ENCODE assay signal across 8 cellular contexts in genomic region chr14:65102441-65103149, GRCh38. TPM values are rescaled to one million over a fixed set of nuclear protein-coding genes. Genes with fewer than 3 reads are reported as not detected.
DNase-seq lines count a peak whose midpoint lies in the region; ATAC-seq and TF ChIP-seq lines count a peak whose summit lies in the region.

MAX (minus strand) TSS chr14:65102517; CDS start chr14:65102339, 178 bp downstream.

- no peaks in the 10 kb centered on the region for H3K27me3 Mint-ChIP-seq in T-cell
- peaks cover 3% of the 10 kb centered on the region for H3K27me3 Mint-ChIP-seq in type B pancreatic cell

- peaks cover 18 to 38% of the 10 kb centered on the region in 2 donors for H3K4me1 ChIP-seq in adrenal gland (replicated peaks in 1 of 2)
- peaks cover 7 to 47% (median 36%) of the 10 kb centered on the region in 12 donors for H3K4me1 ChIP-seq in heart left ventricle

- POLR2A ChIA-PET in T-cell (lab: Charles Lee), result interaction anchor here (0.5 to 0.7 kb wide), 5 partner anchors 20 to 1461 kb away, joined by 3 to 11 read pairs (median 8); no protein-coding TSS in a partner anchor

- 0 to 3% (median 1%) methylated on average over 27 to 60 of the region's 61 CpGs; no CpG with 5 or more reads in 1 of the 4 donors for WGBS in adrenal gland, 4 donors
- 0 to 2% (median 1%) methylated on average over 16 to 60 of the region's 61 CpGs for WGBS in heart left ventricle, 4 donors

- H3K36me3 ChIP-seq in adrenal gland (replicated peaks in 1 of 2) (no peaks in the 10 kb centered on the region), heart left ventricle (peaks cover 0 to 19% (median 12%) of the 10 kb centered on the region in 9 donors)

- H3K27ac ChIP-seq in adrenal gland (peak within 1 kb of the TSS; percentile 63 to 95 (median 91)), heart left ventricle (peak within 1 kb of the TSS; percentile 77 to 97 (median 88))

- ATAC-seq in HG02798 (IDR thresholded peaks at IDR 0.05; ENCODE audit: poor library complexity, unreplicated experiment) (peak; percentile 92), T-cell (replicated peaks in 1 of 4) (peak; percentile 90 to 93 (median 92)), heart left ventricle (peak; percentile 96 to 97 (median 97))

- peaks cover 38 to 40% (median 38%) of the 10 kb centered on the region in 3 donors for H3K4me1 Mint-ChIP-seq in T-cell
- H3K4me1 Mint-ChIP-seq in type B pancreatic cell (ENCODE audit: unreplicated experiment), result peaks cover 17% of the 10 kb centered on the region

- peak within 1 kb of the TSS; percentile 85 to 98 (median 89) for H3K4me3 Mint-ChIP-seq in T-cell
- H3K4me3 Mint-ChIP-seq in type B pancreatic cell, result peak within 1 kb of the TSS; percentile 95

- intact Hi-C loops in adrenal gland (cut with DNase I) (no loop called here), heart left ventricle (cut with DNase I) (loop anchor here in 4 of 10 donors (2.0 to 10.0 kb wide), 6 partner anchors 65 to 310 kb away; partner anchors contain the start of genes FNTB (in 2 of the 4) and FUT8 (in 2 of the 4))

- H3K9me3 ChIP-seq in adrenal gland (replicated peaks in 1 of 3) (no peaks in the 10 kb centered on the region), heart left ventricle (no peaks in the 10 kb centered on the region)

- CTCF ChIA-PET in T-cell (lab: Charles Lee), result interaction anchor here (0.6 to 1.6 kb wide), 7 partner anchors 28 to 497 kb away, joined by 3 to 7 read pairs (median 4); partner anchors contain the start of gene CHURC1 (in 1 of the 2)

- H3K27ac Mint-ChIP-seq in T-cell (peak within 1 kb of the TSS; percentile 94 to 96), type B pancreatic cell (peak within 1 kb of the TSS; percentile 97)

- H3K36me3 Mint-ChIP-seq in T-cell, result peaks cover 7% of the 10 kb centered on the region
- peaks cover 13% of the 10 kb centered on the region for H3K36me3 Mint-ChIP-seq in type B pancreatic cell

- DNase-seq in NCI-H1436 treated with DMSO at 0.1 percent for 48 hours (lab: John Stamatoyannopoulos, UW) (peak; percentile 86), T-cell (peak; percentile 95 to 100 (median 99)), adrenal gland (peak; percentile 97 to 99 (median 99)), heart left ventricle (peak; percentile 98 to 99 (median 99)), pons (ENCODE audit: low spot score) (peak; percentile 98), type B pancreatic cell (ENCODE audit: extremely low spot score, unreplicated experiment) (peak; percentile 98)

- H3K4me3 ChIP-seq in GM12875 (ENCODE audit: low read depth, low read length) (peak within 1 kb of the TSS; percentile 93), adrenal gland (peak within 1 kb of the TSS; percentile 52 to 94 (median 88)), heart left ventricle (peak within 1 kb of the TSS; percentile 67 to 99 (median 90))

- H3K27me3 ChIP-seq in adrenal gland (no peaks in the 10 kb centered on the region), heart left ventricle (no peaks in the 10 kb centered on the region)

- H3K9me3 Mint-ChIP-seq in T-cell (no peaks in the 10 kb centered on the region), type B pancreatic cell (no peaks in the 10 kb centered on the region)

- TF ChIP-seq CTCF in GM12875 (IDR thresholded peaks at IDR 0.05; ENCODE audit: borderline replicate concordance, insufficient read depth, low read depth, low read length), result no peak
- TF ChIP-seq CTCF in adrenal gland (IDR thresholded peaks at IDR 0.05), result peak in 1 of 6 experiments; percentile 14
- no peak for TF ChIP-seq CTCF in heart left ventricle (IDR thresholded peaks at IDR 0.05)
- TF ChIP-seq CTCF in type B pancreatic cell (conservative IDR thresholded peaks at IDR 0.05), result no peak

- TF ChIP-seq POLR2A in adrenal gland (IDR thresholded peaks at IDR 0.05) (peak in 1 of 2 donors; percentile 91), heart left ventricle (IDR thresholded peaks at IDR 0.05) (peak in 1 of 2 donors; percentile 66)

RNA-seq across cellular contexts. Expression of gene MAX, which starts in this region (rescaled TPM):
- 100 to 1,000 TPM; 174 to 216 (median 207) TPM for total RNA-seq in T-cell
- total RNA-seq in adrenal gland, result 100 to 1,000 TPM in 1 of 8 donors, 10 to 100 TPM in 7; 31.5 to 114 (median 67.0) TPM
- polyA plus RNA-seq in adrenal gland, result 10 to 100 TPM; 49.3 to 62.3 (median 55.7) TPM
- total RNA-seq in heart left ventricle, result 100 to 1,000 TPM in 1 of 9 donors, 10 to 100 TPM in 8; 42.3 to 102 (median 79.5) TPM
- 10 to 100 TPM; 42.3 to 60.5 TPM for polyA plus RNA-seq in heart left ventricle
- 97.0 and 147 TPM in 2 replicates for total RNA-seq in type B pancreatic cell (ENCODE audit: low replicate concordance)

Comparison
In these comparisons a context has a peak if more than half of its experiments do, and no peak if none do; other contexts are left out.
1. Peak in every context shown above with its lines: DNase-seq, ATAC-seq, H3K4me3 ChIP-seq and H3K27ac ChIP-seq.